ENCODE assay signal across 2 cellular contexts in genomic region chr20:24983896-24984295, GRCh38.
TF ChIP-seq lines count a peak whose summit lies in the region.

No MANE protein-coding gene starts in this region.

TF ChIP-seq in liver, 16 proteins besides CTCF, POLR2A, EP300 and RAD21:
- TF ChIP-seq NR2F2 (IDR thresholded peaks at IDR 0.05) (no peak), GABPA (IDR thresholded peaks at IDR 0.05 in 1 of 2, conservative IDR thresholded peaks at IDR 0.05 in 1 of 2) (no peak), ZBTB33 (IDR thresholded peaks at IDR 0.05) (peak; percentile 19), RXRA (IDR thresholded peaks at IDR 0.05) (peak; percentile 54 to 82), MAX (IDR thresholded peaks at IDR 0.05) (no peak), ATF3 (IDR thresholded peaks at IDR 0.05) (no peak), JUND (IDR thresholded peaks at IDR 0.05) (no peak), TAF1 (conservative IDR thresholded peaks at IDR 0.05) (no peak), HNF4A (conservative IDR thresholded peaks at IDR 0.05) (peak; percentile 66 to 72), YY1 (IDR thresholded peaks at IDR 0.05) (peak; percentile 19), SP1 (IDR thresholded peaks at IDR 0.05) (peak; percentile 41), REST (IDR thresholded peaks at IDR 0.05) (peak; percentile 11), FOXA1 (IDR thresholded peaks at IDR 0.05) (no peak)

TF ChIP-seq in HepG2, 621 proteins besides CTCF, POLR2A, EP300 and RAD21:
- TF ChIP-seq MLXIP (CRISPR knock-in tag; IDR thresholded peaks at IDR 0.05; ENCODE audit: borderline replicate concordance): no peak
- no peak for TF ChIP-seq POLR2AphosphoS2 (IDR thresholded peaks at IDR 0.05; ENCODE audit: low read depth, low read length)
- no peak for TF ChIP-seq TEAD2 (CRISPR knock-in tag; IDR thresholded peaks at IDR 0.05)
- no peak for TF ChIP-seq KAT7 (CRISPR knock-in tag; IDR thresholded peaks at IDR 0.05; ENCODE audit: borderline replicate concordance)
- TF ChIP-seq MXI1 (IDR thresholded peaks at IDR 0.05; ENCODE audit: borderline replicate concordance, low read depth, low read length): no peak
TF ChIP-seq in HepG2: peak in this region for 0.
